12 cellular contexts compared by ENCODE assay signal in the genomic region with DNA sequence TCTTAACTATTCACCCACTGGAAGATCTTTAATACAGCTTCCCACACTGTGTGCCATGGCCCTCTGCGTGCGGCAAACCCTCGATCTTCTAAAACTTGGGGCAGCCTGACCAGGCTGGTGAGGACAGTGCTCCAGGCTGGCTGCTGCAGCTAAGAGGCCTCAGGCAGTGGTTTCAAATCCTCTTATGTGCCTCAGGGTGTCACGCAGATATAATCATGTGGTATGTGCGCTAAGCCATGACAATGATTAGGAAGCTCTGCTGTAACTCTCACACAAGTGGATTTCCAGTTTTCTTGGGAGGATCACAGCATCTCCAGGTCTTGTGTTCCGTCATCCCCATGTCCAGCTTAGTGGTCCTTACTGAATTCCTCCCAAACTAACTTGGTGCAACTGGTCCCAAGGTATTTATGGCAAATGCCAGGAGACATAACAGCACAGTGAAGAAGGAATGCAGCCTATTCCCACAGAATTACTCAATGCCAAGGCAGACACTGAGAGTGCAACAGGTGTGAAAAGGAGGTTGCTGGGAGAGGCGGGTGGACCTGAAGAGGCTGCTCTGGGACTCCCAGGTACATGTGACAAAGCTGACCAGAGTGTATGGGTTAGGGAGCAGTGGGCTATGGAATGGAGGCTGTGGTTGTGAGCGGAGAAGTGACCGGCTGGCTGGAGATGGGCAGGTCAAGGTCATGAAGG. TPM values are rescaled to one million over a fixed set of nuclear protein-coding genes. Genes with fewer than 3 reads are reported as not detected.
A peak's percentile ranks its signal among the peaks of the same experiment; 100 is the strongest.
DNase-seq lines count a peak whose midpoint lies in the region; ATAC-seq and TF ChIP-seq lines count a peak whose summit lies in the region.
"Had no signal": no experiment of that assay in that cellular context is flagged by ENCODE, and none has a peak within 500 bp of the region (broad histone marks: within the 10 kb centered on the region; RNA-seq: fewer than 3 reads in every experiment).

No MANE protein-coding gene starts in this region.

- CTCF ChIA-PET in T-cell (lab: Charles Lee) = interaction anchor here in 1 of 2 donors (0.6 kb wide), 2 partner anchors 802 to 1277 kb away, joined by 3 read pairs; no protein-coding TSS in a partner anchor

- peaks cover 52 to 61% (median 58%) of the 10 kb centered on the region in 3 donors for H3K4me1 Mint-ChIP-seq in T-cell

- no peaks in the 10 kb centered on the region for H3K9me3 Mint-ChIP-seq in T-cell

- H3K36me3 Mint-ChIP-seq in T-cell = peaks cover 38% of the 10 kb centered on the region

- peak; percentile 41 for ATAC-seq in GM18505 (IDR thresholded peaks at IDR 0.05; ENCODE audit: unreplicated experiment)
- ATAC-seq in T-cell (replicated peaks in 1 of 4) = no peak
- ATAC-seq in HG03139 (IDR thresholded peaks at IDR 0.05; ENCODE audit: unreplicated experiment) = no peak
- ATAC-seq in HG02798 (IDR thresholded peaks at IDR 0.05; ENCODE audit: poor library complexity, unreplicated experiment) = no peak
- ATAC-seq: left cardiac atrium had no signal

- no peak for TF ChIP-seq POLR2A in GM18505 (IDR thresholded peaks at IDR 0.05; ENCODE audit: borderline replicate concordance, extremely low read depth, insufficient read depth, insufficient read length)

- POLR2A ChIA-PET in T-cell (lab: Charles Lee) = no interaction called here

- peak overlapping the region; percentile 34 to 76 for H3K27ac Mint-ChIP-seq in T-cell

- H3K27me3 Mint-ChIP-seq in T-cell = peaks cover 0 to under 1% of the 10 kb centered on the region in 2 donors

- H3K4me3 Mint-ChIP-seq in T-cell = peak overlapping the region; percentile 89 to 93 (median 90)

- DNase-seq in Ammon's horn (ENCODE audit: low spot score) (peak; percentile 63), T-cell (no peak), kidney tubule cell (ENCODE audit: low spot score) (peak; percentile 77), NCI-H187 treated with DMSO at 0.1 percent for 48 hours (lab: John Stamatoyannopoulos, UW) (no peak), ecto neural progenitor cell (ENCODE audit: low spot score) (no peak)
- DNase-seq: activated CD4-positive, alpha-beta T cell treated with anti-CD3 and anti-CD28 coated beads for 4 hours; COR-L47; left cardiac atrium; NCI-H2081 had no signal

RNA-seq across cellular contexts. Expression of gene HPS1, which starts 2.3 kb away (rescaled TPM):
- 10 to 100 TPM; 74.7 to 99.3 (median 92.7) TPM for total RNA-seq in T-cell

RNA-seq across cellular contexts. Expression of gene PYROXD2, which starts 29.5 kb away (rescaled TPM):
- 10 to 100 TPM; 16.4 to 27.5 (median 20.0) TPM for total RNA-seq in T-cell

Comparison
In these comparisons a context has a peak if more than half of its experiments do, and no peak if none do; other contexts are left out.
1. DNase-seq: peak in Ammon's horn (single experiment) and kidney tubule cell (single experiment); none in T-cell (0 of 34), NCI-H187 treated with DMSO at 0.1 percent for 48 hours (single experiment) and ecto neural progenitor cell (single experiment).